2 cellular contexts compared by ENCODE assay signal in genomic region chr20:8834294-8834693, GRCh38.
DNase-seq lines count a peak whose midpoint lies in the region; ATAC-seq, FAIRE-seq and TF ChIP-seq lines count a peak whose summit lies in the region.
"Not testable (repeated sequence)": the region's sequence is repeated elsewhere in the genome, so short reads cannot be mapped to it uniquely, and the experiment has no call there.

No MANE protein-coding gene starts in this region.

- not testable (repeated sequence) for H4K20me1 ChIP-seq in HepG2 (ENCODE audit: insufficient read depth, low read length)

- H3K4me2 ChIP-seq in HepG2 (ENCODE audit: low read depth, low read length), result not testable (repeated sequence)

- TF ChIP-seq CTCF in HepG2 (CRISPR knock-in tag; IDR thresholded peaks at IDR 0.05); neural crest cell (conservative IDR thresholded peaks at IDR 0.05): not testable (repeated sequence)

- WGBS in HepG2 (ENCODE audit: low lambda C conversion rate), result 97% methylated on average over 3 of the region's 3 CpGs

- CTCF ChIA-PET in HepG2 (lab: Yijun Ruan, JAX; ENCODE audit: low intra/inter-chr PET ratio, low total read pairs), result not testable (repeated sequence)

- POLR2A ChIA-PET in HepG2 (lab: Yijun Ruan, JAX), result not testable (repeated sequence)

- not testable (repeated sequence) for ATAC-seq in HepG2

- DNase-seq in HepG2 (ENCODE audit: low spot score); neural crest cell (ENCODE audit: low read depth, low spot score): not testable (repeated sequence)

- not testable (repeated sequence) for TF ChIP-seq POLR2A in HepG2 (IDR thresholded peaks at IDR 0.05; ENCODE audit: insufficient read depth in 1 of 2, low read depth in 2 of 2, low read length in 2 of 2)

- not testable (repeated sequence) for BruUV-seq in HepG2 (replicated peaks; lab: Mats Ljungman, UMichigan)

- in situ Hi-C loops in HepG2 (cut with HindIII; ENCODE audit: extremely low pct_ligation_motif_present, low pct_unique_long_range_greater_than_20kb), result not testable (repeated sequence)

- not testable (repeated sequence) for H3K79me2 ChIP-seq in HepG2 (ENCODE audit: insufficient read depth, low read length)

- H3K27me3 Mint-ChIP-seq in neural crest cell (ENCODE audit: low read depth), result not testable (repeated sequence)

- H3K4me1 ChIP-seq in HepG2 (ENCODE audit: insufficient read depth, low read length), result peaks cover 13% of the 10 kb centered on the region

- not testable (repeated sequence) for H3K9ac ChIP-seq in HepG2 (ENCODE audit: insufficient read depth, low read depth, low read length)

- not testable (repeated sequence) for TF ChIP-seq RAD21 in HepG2 (CRISPR knock-in tag; IDR thresholded peaks at IDR 0.05)

- H3K27me3 ChIP-seq in HepG2 (ENCODE audit: control insufficient read depth in 1 of 2, insufficient read depth in 2 of 2, low read length in 2 of 2), result not testable (repeated sequence)

- not testable (repeated sequence) for H3K36me3 ChIP-seq in HepG2 (replicated peaks in 1 of 2; ENCODE audit: control insufficient read depth in 1 of 2, insufficient read depth in 2 of 2, low read length in 2 of 2)

- H3K4me3 ChIP-seq in HepG2 (replicated peaks in 1 of 3; ENCODE audit: insufficient read depth in 1 of 3, low read depth in 2 of 3, low read length in 3 of 3), result not testable (repeated sequence)

- H3K4me1 Mint-ChIP-seq in neural crest cell, result not testable (repeated sequence)

- H2AFZ ChIP-seq in HepG2 (ENCODE audit: low read length), result not testable (repeated sequence)

- FAIRE-seq in HepG2 (lab: Jason Lieb, UNC), result not testable (repeated sequence)

- not testable (repeated sequence) for H3K4me3 Mint-ChIP-seq in neural crest cell

- not testable (repeated sequence) for H3K9me3 Mint-ChIP-seq in neural crest cell

- H3K27ac ChIP-seq in HepG2 (ENCODE audit: extremely low read length, insufficient read depth, low read length), result not testable (repeated sequence)

- not testable (repeated sequence) for TF ChIP-seq EP300 in HepG2 (IDR thresholded peaks at IDR 0.05; ENCODE audit: low read depth in 2 of 2, low read length in 2 of 2); HepG2 (CRISPR knock-in tag; IDR thresholded peaks at IDR 0.05; ENCODE audit: borderline replicate concordance)

- H3K36me3 Mint-ChIP-seq in neural crest cell (ENCODE audit: low read depth), result not testable (repeated sequence)

- not testable (repeated sequence) for H3K9me3 ChIP-seq in HepG2 (ENCODE audit: low read length)

- intact Hi-C loops in HepG2 (cut with micrococcal nuclease; ENCODE audit: unreplicated experiment), result not testable (repeated sequence)

- peak overlapping the region; percentile 22 for H3K27ac Mint-ChIP-seq in neural crest cell (ENCODE audit: unreplicated experiment)

TF ChIP-seq in HepG2, 621 proteins besides CTCF, POLR2A, EP300 and RAD21:
- TF ChIP-seq ZNF564 (CRISPR knock-in tag; IDR thresholded peaks at IDR 0.05), result peak; percentile 97; the same call in 1 of the 2 replicates
TF ChIP-seq in HepG2: peak in this region for 1; not testable (repeated sequence) for 620.
